8 cellular contexts compared by ENCODE assay signal in genomic region chr7:35037526-35038339, GRCh38. TPM values are rescaled to one million over a fixed set of nuclear protein-coding genes. Genes with fewer than 3 reads are reported as not detected.
DNase-seq lines count a peak whose midpoint lies in the region; ATAC-seq and TF ChIP-seq lines count a peak whose summit lies in the region.

No MANE protein-coding gene starts in this region.

- H3K36me3 ChIP-seq in DND-41 (ENCODE audit: insufficient read depth, low read length) (no peaks in the 10 kb centered on the region), Panc1 (ENCODE audit: control insufficient read depth, insufficient read depth, low read length) (no peaks in the 10 kb centered on the region; the same call in 1 of the 2 replicates)

- ATAC-seq in DND-41 (ENCODE audit: insufficient read depth, low read depth), result peak; percentile 85
- ATAC-seq in GM21737 (IDR thresholded peaks at IDR 0.05; ENCODE audit: unreplicated experiment), result peak; percentile 85
- peak; percentile 94 for ATAC-seq in Panc1
- peak; percentile 80 to 82 for ATAC-seq in naive thymus-derived CD8-positive, alpha-beta T cell
- ATAC-seq in stimulated activated naive B cell treated with anti-CD40 and anti-IgM and Interleukin-4, amounts not matched to agents 10 μg/mL and 1 μg/mL and 100 μg/mL, for 72 hours (replicated peaks), result peak; percentile 85 to 88

- H3K9me3 Mint-ChIP-seq in naive thymus-derived CD8-positive, alpha-beta T cell, result no peaks in the 10 kb centered on the region
- no peaks in the 10 kb centered on the region for H3K9me3 Mint-ChIP-seq in stimulated activated naive B cell treated with anti-CD40 and anti-IgM and Interleukin-4, amounts not matched to agents 10 μg/mL and 1 μg/mL and 100 μg/mL, for 72 hours

- H3K27me3 ChIP-seq in DND-41 (ENCODE audit: insufficient read depth, low read length, poor library complexity) (peaks cover 14% of the 10 kb centered on the region), Panc1 (ENCODE audit: control insufficient read depth, insufficient read depth, low read length) (no peaks in the 10 kb centered on the region)

- H2AFZ ChIP-seq in DND-41 (ENCODE audit: low read depth, low read length), result peak overlapping the region; percentile 86

- peaks cover 3% of the 10 kb centered on the region; the same call in 1 of the 2 replicates for H4K20me1 ChIP-seq in DND-41 (ENCODE audit: insufficient read depth, low read length)

- BruUV-seq in Panc1 (replicated peaks; lab: Mats Ljungman, UMichigan), result no TSS peak

- CTCF ChIA-PET in Panc1 (lab: Charles Lee), result interaction anchor here (0.6 to 0.7 kb wide), 4 partner anchors 19 to 695 kb away, joined by 4 to 9 read pairs (median 6); no protein-coding TSS in a partner anchor

- H3K4me3 ChIP-seq in DND-41 (ENCODE audit: low read depth in 1 of 2, low read length in 2 of 2), result peak overlapping the region; percentile 28 to 85; a peak in 3 of 4 replicates
- peak overlapping the region; percentile 71 to 90 for H3K4me3 ChIP-seq in Panc1 (ENCODE audit: low read depth in 2 of 2, low read length in 2 of 2)

- H3K27ac ChIP-seq in DND-41 (ENCODE audit: low read length), result peak overlapping the region; percentile 59
- peak overlapping the region; percentile 89 for H3K27ac ChIP-seq in Panc1 (ENCODE audit: low read length)

- peak overlapping the region; percentile 84 to 95 (median 92) for H3K4me3 Mint-ChIP-seq in naive thymus-derived CD8-positive, alpha-beta T cell
- peak overlapping the region; percentile 83 to 93 for H3K4me3 Mint-ChIP-seq in stimulated activated naive B cell treated with anti-CD40 and anti-IgM and Interleukin-4, amounts not matched to agents 10 μg/mL and 1 μg/mL and 100 μg/mL, for 72 hours

- DNase-seq in DND-41, result peak; percentile 85
- DNase-seq in KG1 (lab: John Stamatoyannopoulos, UW), result peak; percentile 87
- no peak for DNase-seq in Panc1 (ENCODE audit: low read depth, low spot score)
- DNase-seq in activated T-helper 1 cell treated with Interleukin-2 at 50 U/mL for 16 hours (ENCODE audit: low read depth), result peak; percentile 86
- DNase-seq in fibroblast of gingiva (ENCODE audit: low read depth), result peak; percentile 96
- DNase-seq in naive thymus-derived CD8-positive, alpha-beta T cell, result peak; percentile 79 to 93 (median 90)
- peak; percentile 91 for DNase-seq in stimulated activated naive B cell treated with anti-CD40 and anti-IgM and Interleukin-4, amounts not matched to agents 10 μg/mL and 1 μg/mL and 100 μg/mL, for 72 hours

- H3K4me2 ChIP-seq in DND-41 (ENCODE audit: insufficient read depth, low read length), result peak overlapping the region; percentile 91

- H3K9me3 ChIP-seq in DND-41 (ENCODE audit: insufficient read depth, low read length, severe bottlenecking) (no peaks in the 10 kb centered on the region), Panc1 (ENCODE audit: control insufficient read depth, insufficient read depth, low read depth, low read length) (no peaks in the 10 kb centered on the region)

- H3K4me1 ChIP-seq in DND-41 (ENCODE audit: insufficient read depth, low read length) (peaks cover 32% of the 10 kb centered on the region), Panc1 (ENCODE audit: control insufficient read depth, insufficient read depth, low read length) (peaks cover 23% of the 10 kb centered on the region)

- intact Hi-C loops in Panc1 (cut with micrococcal nuclease; ENCODE audit: unreplicated experiment), result loop anchor here (10.0 kb wide), 2 partner anchors 293 to 713 kb away; no protein-coding TSS in a partner anchor

- POLR2A ChIA-PET in Panc1 (lab: Charles Lee), result no interaction called here
- POLR2A ChIA-PET in naive thymus-derived CD8-positive, alpha-beta T cell (lab: Charles Lee), result no interaction called here

- in situ Hi-C loops in Panc1 (cut with HindIII; ENCODE audit: low pct_unique_long_range_greater_than_20kb, low sequenced_read_pairs), result no loop called here

- peaks cover 11 to 39% (median 29%) of the 10 kb centered on the region in 4 donors for H3K4me1 Mint-ChIP-seq in naive thymus-derived CD8-positive, alpha-beta T cell
- H3K4me1 Mint-ChIP-seq in stimulated activated naive B cell treated with anti-CD40 and anti-IgM and Interleukin-4, amounts not matched to agents 10 μg/mL and 1 μg/mL and 100 μg/mL, for 72 hours, result peaks cover 16 to 32% of the 10 kb centered on the region in 2 donors

- no peaks in the 10 kb centered on the region for H3K36me3 Mint-ChIP-seq in naive thymus-derived CD8-positive, alpha-beta T cell
- peaks cover 3% of the 10 kb centered on the region in 2 donors for H3K36me3 Mint-ChIP-seq in stimulated activated naive B cell treated with anti-CD40 and anti-IgM and Interleukin-4, amounts not matched to agents 10 μg/mL and 1 μg/mL and 100 μg/mL, for 72 hours

- H3K27me3 Mint-ChIP-seq in naive thymus-derived CD8-positive, alpha-beta T cell, result no peaks in the 10 kb centered on the region
- H3K27me3 Mint-ChIP-seq in stimulated activated naive B cell treated with anti-CD40 and anti-IgM and Interleukin-4, amounts not matched to agents 10 μg/mL and 1 μg/mL and 100 μg/mL, for 72 hours, result peaks cover 6 to 10% of the 10 kb centered on the region in 2 donors

- peaks cover 9% of the 10 kb centered on the region; the same call in 1 of the 2 replicates for H3K79me2 ChIP-seq in DND-41 (ENCODE audit: insufficient read depth, low read length)

- peak; percentile 82 for TF ChIP-seq CTCF in DND-41 (IDR thresholded peaks at IDR 0.05; ENCODE audit: borderline replicate concordance, extremely low read depth, low read length, poor library complexity, severe bottlenecking)
- peak; percentile 99 for TF ChIP-seq CTCF in Panc1 (IDR thresholded peaks at IDR 0.05)

- H3K9ac ChIP-seq in DND-41 (ENCODE audit: low read depth, low read length), result peak overlapping the region; percentile 60

- peak overlapping the region in 9 of 10 donors; percentile 51 to 93 (median 87) for H3K27ac Mint-ChIP-seq in naive thymus-derived CD8-positive, alpha-beta T cell
- peak overlapping the region; percentile 86 for H3K27ac Mint-ChIP-seq in stimulated activated naive B cell treated with anti-CD40 and anti-IgM and Interleukin-4, amounts not matched to agents 10 μg/mL and 1 μg/mL and 100 μg/mL, for 72 hours

RNA-seq across cellular contexts. Expression of gene DPY19L1, which starts 0.4 kb away (rescaled TPM):
- total RNA-seq in Panc1 (2021; ENCODE audit: unreplicated experiment), result 103 TPM
- polyA plus RNA-seq in Panc1 (2012; ENCODE audit: insufficient read length), result 89.0 TPM
- 1 to 10 TPM; 7.1 to 8.7 TPM for total RNA-seq in naive thymus-derived CD8-positive, alpha-beta T cell
- 1 to 10 TPM in 1 of 3 donors, under 1 TPM in 2; 0.67 to 3.1 (median 0.76) TPM for polyA plus RNA-seq in naive thymus-derived CD8-positive, alpha-beta T cell

Comparison
In these comparisons a context has a peak if more than half of its experiments do, and no peak if none do; other contexts are left out.
1. RNA of gene DPY19L1, which starts 0.4 kb away (total RNA-seq): 103 TPM in Panc1 (single experiment); 7.1 to 8.7 TPM in naive thymus-derived CD8-positive, alpha-beta T cell; every median in the first group is over 10 times any median in the second.
2. Peak in every context shown above with its lines, with median percentiles within 50 percentile points of each other: ATAC-seq.